ENCODE assay signal across 15 cellular contexts in genomic region chr1:225422033-225422605, GRCh38. TPM values are rescaled to one million over a fixed set of nuclear protein-coding genes. Genes with fewer than 3 reads are reported as not detected.
DNase-seq lines count a peak whose midpoint lies in the region; ATAC-seq and TF ChIP-seq lines count a peak whose summit lies in the region.
"Had no signal": no experiment of that assay in that cellular context is flagged by ENCODE, and none has a peak within 500 bp of the region (broad histone marks: within the 10 kb centered on the region; RNA-seq: fewer than 3 reads in every experiment).

No MANE protein-coding gene starts in this region.

- peak overlapping the region; percentile 54; the same call in 1 of the 2 replicates for H3K27ac Mint-ChIP-seq in WTC11
- H3K27ac Mint-ChIP-seq: activated CD4-positive, alpha-beta memory T cell treated with anti-CD3 and anti-CD28 coated beads for 36 hours; activated naive CD8-positive, alpha-beta T cell treated with anti-CD3 and anti-CD28 coated beads, Interleukin-2, amount 50 U/mL, for 24 hours; T-helper 1 cell treated with Interleukin-12 subunit alpha and Interleukin-12 subunit beta and Interleukin-4 antibody, amounts not matched to agents 30 μg/mL and 1 μg/mL, for 36 hours had no signal

- peak overlapping the region in 5 of 10 experiments; percentile 6 to 96 (median 14); a peak in 6 of 20 replicates for H3K4me3 ChIP-seq in BLaER1 treated with 17β-estradiol and CSF1 and Interleukin-3, amounts not matched to agents 10 nM and 100 nM
- H3K4me3 ChIP-seq in muscle layer of colon (ENCODE audit: low read depth in 1 of 2, low read length in 2 of 2) = peak overlapping the region in 1 of 2 donors; percentile 25
- H3K4me3 ChIP-seq: suprapubic skin had no signal

- POLR2A ChIA-PET in WTC11 (lab: Charles Lee) = no interaction called here

- H3K4me1 Mint-ChIP-seq in WTC11 = peaks cover 43% of the 10 kb centered on the region

- H3K9me3 ChIP-seq in BLaER1 treated with 17β-estradiol and CSF1 and Interleukin-3, amounts not matched to agents 10 nM and 100 nM (replicated peaks in 1 of 11) = no peaks in the 10 kb centered on the region
- no peaks in the 10 kb centered on the region for H3K9me3 ChIP-seq in muscle layer of colon (ENCODE audit: low read length)
- H3K9me3 ChIP-seq: suprapubic skin had no signal

- CTCF ChIA-PET in WTC11 (lab: Charles Lee) = no interaction called here

- H3K9me3 Mint-ChIP-seq in WTC11 = no peaks in the 10 kb centered on the region
- H3K9me3 Mint-ChIP-seq: activated CD4-positive, alpha-beta memory T cell treated with anti-CD3 and anti-CD28 coated beads for 36 hours; activated naive CD8-positive, alpha-beta T cell treated with anti-CD3 and anti-CD28 coated beads, Interleukin-2, amount 50 U/mL, for 24 hours; naive thymus-derived CD4-positive, alpha-beta T cell; T-helper 1 cell treated with Interleukin-12 subunit alpha and Interleukin-12 subunit beta and Interleukin-4 antibody, amounts not matched to agents 30 μg/mL and 1 μg/mL, for 36 hours had no signal

- H3K27me3 Mint-ChIP-seq in WTC11 (ENCODE audit: low read depth) = peaks cover 9% of the 10 kb centered on the region
- H3K27me3 Mint-ChIP-seq: activated CD4-positive, alpha-beta memory T cell treated with anti-CD3 and anti-CD28 coated beads for 36 hours; activated naive CD8-positive, alpha-beta T cell treated with anti-CD3 and anti-CD28 coated beads, Interleukin-2, amount 50 U/mL, for 24 hours; naive thymus-derived CD4-positive, alpha-beta T cell had no signal

- H3K27ac ChIP-seq in BLaER1 treated with 17β-estradiol and CSF1 and Interleukin-3, amounts not matched to agents 10 nM and 100 nM = peak overlapping the region in 9 of 11 experiments; percentile 2 to 97 (median 51); a peak in 15 of 22 replicates
- H3K27ac ChIP-seq in muscle layer of colon (ENCODE audit: low read depth, low read length) = peak overlapping the region; percentile 27
- H3K27ac ChIP-seq: suprapubic skin had no signal

- peaks cover 21% of the 10 kb centered on the region for H3K36me3 Mint-ChIP-seq in WTC11

- H3K27me3 ChIP-seq in BLaER1 treated with 17β-estradiol and CSF1 and Interleukin-3, amounts not matched to agents 10 nM and 100 nM = no peaks in the 10 kb centered on the region
- H3K27me3 ChIP-seq in muscle layer of colon (ENCODE audit: control insufficient read depth in 1 of 2, insufficient read depth in 2 of 2, low read length in 2 of 2) = no peaks in the 10 kb centered on the region
- H3K27me3 ChIP-seq: suprapubic skin had no signal

- no peak for TF ChIP-seq CTCF in WTC11 (IDR thresholded peaks at IDR 0.05)

- peaks cover 47 to 100% (median 95%) of the 10 kb centered on the region in 11 experiments; a peak in 21 of 22 replicates for H4K20me1 ChIP-seq in BLaER1 treated with 17β-estradiol and CSF1 and Interleukin-3, amounts not matched to agents 10 nM and 100 nM

- peaks cover 41 to 78% (median 71%) of the 10 kb centered on the region in 11 experiments for H3K36me3 ChIP-seq in BLaER1 treated with 17β-estradiol and CSF1 and Interleukin-3, amounts not matched to agents 10 nM and 100 nM
- peaks cover 26% of the 10 kb centered on the region for H3K36me3 ChIP-seq in muscle layer of colon (ENCODE audit: insufficient read depth, low read length)

- peak overlapping the region; percentile 36 to 97 (median 90) for H3K4me2 ChIP-seq in BLaER1 treated with 17β-estradiol and CSF1 and Interleukin-3, amounts not matched to agents 10 nM and 100 nM

- H3K4me1 ChIP-seq in BLaER1 treated with 17β-estradiol and CSF1 and Interleukin-3, amounts not matched to agents 10 nM and 100 nM = peaks cover 37 to 53% (median 44%) of the 10 kb centered on the region in 10 experiments
- peaks cover 46% of the 10 kb centered on the region for H3K4me1 ChIP-seq in muscle layer of colon (ENCODE audit: insufficient read depth, low read length)

- H3K4me3 Mint-ChIP-seq in WTC11 = no peak overlapping the region
- H3K4me3 Mint-ChIP-seq: activated CD4-positive, alpha-beta memory T cell treated with anti-CD3 and anti-CD28 coated beads for 36 hours; activated naive CD8-positive, alpha-beta T cell treated with anti-CD3 and anti-CD28 coated beads, Interleukin-2, amount 50 U/mL, for 24 hours; T-helper 1 cell treated with Interleukin-12 subunit alpha and Interleukin-12 subunit beta and Interleukin-4 antibody, amounts not matched to agents 30 μg/mL and 1 μg/mL, for 36 hours had no signal

- DNase-seq in GF-D8 (lab: John Stamatoyannopoulos, UW) (peak; percentile 29), WTC11 (ENCODE audit: low spot score) (no peak), NCI-H2081 (lab: John Stamatoyannopoulos, UW) (no peak), amygdala (lab: John Stamatoyannopoulos, UW) (no peak)
- DNase-seq: activated CD4-positive, alpha-beta memory T cell treated with anti-CD3 and anti-CD28 coated beads for 36 hours; activated naive CD8-positive, alpha-beta T cell treated with anti-CD3 and anti-CD28 coated beads, Interleukin-2, amount 50 U/mL, for 24 hours; KG1; naive thymus-derived CD4-positive, alpha-beta T cell; NCI-H2171 treated with DMSO at 0.1 percent for 48 hours had no signal

- no peak for ATAC-seq in WTC11
- ATAC-seq in HG03565 (IDR thresholded peaks at IDR 0.05; ENCODE audit: unreplicated experiment) = no peak
- ATAC-seq in HG03039 (IDR thresholded peaks at IDR 0.05; ENCODE audit: unreplicated experiment) = no peak
- ATAC-seq: activated naive CD8-positive, alpha-beta T cell treated with anti-CD3 and anti-CD28 coated beads, Interleukin-2, amount 50 U/mL, for 24 hours; naive thymus-derived CD4-positive, alpha-beta T cell had no signal

- H3K9ac ChIP-seq in BLaER1 treated with 17β-estradiol and CSF1 and Interleukin-3, amounts not matched to agents 10 nM and 100 nM = peak overlapping the region in 7 of 11 experiments; percentile 2 to 28 (median 15); a peak in 7 of 22 replicates
- peak overlapping the region; percentile 10 for H3K9ac ChIP-seq in muscle layer of colon (ENCODE audit: low read length)

TF ChIP-seq in WTC11, 78 proteins besides CTCF, POLR2A, EP300 and RAD21:
- TF ChIP-seq ZNF423 (CRISPR knock-in tag; IDR thresholded peaks at IDR 0.05) (no peak), FOXK1 (CRISPR knock-in tag; IDR thresholded peaks at IDR 0.05) (no peak), SP1 (CRISPR knock-in tag; conservative IDR thresholded peaks at IDR 0.05) (no peak), NR2C2 (CRISPR knock-in tag; IDR thresholded peaks at IDR 0.05) (no peak), ELF4 (CRISPR knock-in tag; IDR thresholded peaks at IDR 0.05; ENCODE audit: low read depth) (no peak)

RNA-seq across cellular contexts. Expression of gene LBR, which starts 5.7 kb away (rescaled TPM):
- total RNA-seq in WTC11 (2021) = 63.8 to 86.0 TPM (median 66.0 TPM) in 3 replicates
